In the genomic region with DNA sequence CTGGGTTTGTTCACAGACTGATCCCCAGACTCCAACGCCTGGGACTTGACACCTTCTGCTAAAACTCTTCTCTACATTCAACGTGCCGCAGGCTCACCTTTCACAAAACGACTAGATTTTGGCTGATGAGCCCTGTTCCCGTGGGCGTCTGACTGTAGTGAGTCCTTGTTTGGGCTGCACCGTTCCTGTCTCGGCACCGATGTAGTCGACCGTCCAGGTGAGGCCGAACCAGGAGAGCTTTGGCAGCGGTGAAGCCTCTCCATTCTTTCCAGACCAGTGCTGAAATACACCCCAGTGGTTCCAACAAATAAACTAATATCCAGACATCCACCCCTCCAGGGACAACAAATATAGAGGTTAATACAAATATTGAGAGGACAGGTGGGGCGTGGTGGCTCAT, we compare ENCODE assay signal across 21 cellular contexts. TPM values are rescaled to one million over a fixed set of nuclear protein-coding genes. Genes with fewer than 3 reads are reported as not detected.
A peak's percentile ranks its signal among the peaks of the same experiment; 100 is the strongest.
DNase-seq lines count a peak whose midpoint lies in the region; FAIRE-seq and TF ChIP-seq lines count a peak whose summit lies in the region.
"Had no signal": no experiment of that assay in that cellular context is flagged by ENCODE, and none has a peak within 500 bp of the region (broad histone marks: within the 10 kb centered on the region; RNA-seq: fewer than 3 reads in every experiment).

No MANE protein-coding gene starts in this region.

- no peak overlapping the region for H4K5ac ChIP-seq in H9 (ENCODE audit: insufficient read length, low read depth, low read length)

- no peak overlapping the region for H3K4me3 Mint-ChIP-seq in H9
- H3K4me3 Mint-ChIP-seq: CD14-positive monocyte; CD4-positive, alpha-beta memory T cell; CD4-positive, CD25-positive, alpha-beta regulatory T cell; CD8-positive, alpha-beta memory T cell had no signal

- H3K23ac ChIP-seq in H9 (ENCODE audit: insufficient read length, low read depth, low read length): no peak overlapping the region

- H3K27ac ChIP-seq in H9 (ENCODE audit: insufficient read length, low read depth, low read length): no peak overlapping the region
- no peak overlapping the region for H3K27ac ChIP-seq in osteoblast (ENCODE audit: low read depth, low read length)
- no peak overlapping the region for H3K27ac ChIP-seq in right atrium auricular region
- H3K27ac ChIP-seq: BLaER1 had no signal

- H3K56ac ChIP-seq in H9 (ENCODE audit: insufficient read length, low read depth, low read length): no peak overlapping the region

- H3K4ac ChIP-seq in H9 (ENCODE audit: low read depth, low read length): no peak overlapping the region

- peak overlapping the region in 1 of 3 experiments; percentile 25; a peak in 2 of 7 replicates for H3K27ac Mint-ChIP-seq in H9
- H3K27ac Mint-ChIP-seq: CD14-positive monocyte; CD4-positive, alpha-beta memory T cell; CD4-positive, CD25-positive, alpha-beta regulatory T cell; CD8-positive, alpha-beta memory T cell had no signal

- no peak overlapping the region for H4K91ac ChIP-seq in H9 (ENCODE audit: insufficient read length, low read depth, low read length)

- DNase-seq in H9 (no peak), osteoblast (ENCODE audit: insufficient read length, low spot score, missing footprints) (no peak), right atrium auricular region (ENCODE audit: low spot score) (no peak), NCI-H510A treated with DMSO at 0.1 percent for 48 hours (lab: John Stamatoyannopoulos, UW) (no peak), D721Med (ENCODE audit: insufficient read length, low spot score) (no peak)
- DNase-seq: 8988T; ACHN; BE2C; C1 segment of cervical spinal cord; CD4-positive, alpha-beta memory T cell; CD4-positive, CD25-positive, alpha-beta regulatory T cell; CD8-positive, alpha-beta memory T cell; COR-L47; DMS79 treated with DMSO at 0.1 percent for 48 hours; GF-D8 had no signal

- no CpG with 5 or more reads among the region's 14 CpGs for WGBS in H9 (ENCODE audit: extremely low coverage, insufficient read length, low lambda C conversion rate)

- no peak for FAIRE-seq in D721Med (lab: Jason Lieb, UNC)
- FAIRE-seq: A204.1, G401.6, GM12891, GM19239 had no signal

- H2BK120ac ChIP-seq in H9 (ENCODE audit: low read depth, low read length, poor library complexity, severe bottlenecking): no peak overlapping the region

- H3K36me3 ChIP-seq in osteoblast (ENCODE audit: insufficient read depth, low read length): no peaks in the 10 kb centered on the region
- no peaks in the 10 kb centered on the region for H3K36me3 ChIP-seq in right atrium auricular region
- H3K36me3 ChIP-seq: BE2C, BLaER1 had no signal

- H4K20me1 ChIP-seq in H9 (ENCODE audit: control insufficient read depth, insufficient read depth, insufficient read length) (no peaks in the 10 kb centered on the region), osteoblast (ENCODE audit: insufficient read depth, low read length) (no peaks in the 10 kb centered on the region)
- H4K20me1 ChIP-seq: BLaER1 had no signal

- H3K79me1 ChIP-seq in H9 (ENCODE audit: insufficient read depth, low read depth, low read length, poor library complexity, severe bottlenecking): no peaks in the 10 kb centered on the region

- H3K79me2 ChIP-seq in H9 (ENCODE audit: insufficient read depth, low read length) (no peaks in the 10 kb centered on the region), osteoblast (ENCODE audit: insufficient read depth, low read length) (no peaks in the 10 kb centered on the region)

- no peak overlapping the region for H3K14ac ChIP-seq in H9 (ENCODE audit: insufficient read depth, low read length)

- H3K4me3 ChIP-seq in osteoblast (ENCODE audit: insufficient read depth, low read length): no peak overlapping the region
- H3K4me3 ChIP-seq in right atrium auricular region: no peak overlapping the region
- H3K4me3 ChIP-seq: BLaER1 had no signal

- H3K27me3 ChIP-seq in H9 (ENCODE audit: insufficient read depth, low read length) (no peaks in the 10 kb centered on the region), osteoblast (ENCODE audit: insufficient read depth, low read length) (no peaks in the 10 kb centered on the region), right atrium auricular region (no peaks in the 10 kb centered on the region)
- H3K27me3 ChIP-seq: BE2C, BLaER1 had no signal

- peaks cover 31 to 34% of the 10 kb centered on the region in 2 experiments for H3K4me1 Mint-ChIP-seq in H9
- H3K4me1 Mint-ChIP-seq: CD14-positive monocyte; CD4-positive, alpha-beta memory T cell; CD4-positive, CD25-positive, alpha-beta regulatory T cell; CD8-positive, alpha-beta memory T cell had no signal

- H3T11ph ChIP-seq in H9 (ENCODE audit: low read length): no peak overlapping the region

- H2BK15ac ChIP-seq in H9 (ENCODE audit: low read depth, low read length): no peak overlapping the region

- H3K9ac ChIP-seq in H9 (ENCODE audit: extremely low read depth, insufficient read length, low read length): no peak overlapping the region
- H3K9ac ChIP-seq: BLaER1 had no signal

- H2AK5ac ChIP-seq in H9 (ENCODE audit: insufficient read length, low read length): no peak overlapping the region

- H3K9me3 ChIP-seq in H9 (ENCODE audit: control insufficient read depth, low read depth, low read length) (no peaks in the 10 kb centered on the region), osteoblast (ENCODE audit: low read depth, low read length) (no peaks in the 10 kb centered on the region), right atrium auricular region (no peaks in the 10 kb centered on the region)
- H3K9me3 ChIP-seq: BE2C had no signal

- H2BK12ac ChIP-seq in H9 (ENCODE audit: insufficient read length, low read depth, low read length): no peak overlapping the region

- H2BK20ac ChIP-seq in H9 (ENCODE audit: low read depth, low read length, poor library complexity, severe bottlenecking): peak overlapping the region; percentile 29

- TF ChIP-seq CTCF in H9 (conservative IDR thresholded peaks at IDR 0.05) (no peak), osteoblast (IDR thresholded peaks at IDR 0.05; ENCODE audit: extremely low read depth, low read depth, low read length) (no peak), right atrium auricular region (IDR thresholded peaks at IDR 0.05) (no peak), D721Med (IDR thresholded peaks at IDR 0.05; ENCODE audit: insufficient read depth, missing control alignments) (no peak)

- no peak overlapping the region for H4K8ac ChIP-seq in H9 (replicated peaks; ENCODE audit: insufficient read length, low read depth, low read length)

- H3K9me3 Mint-ChIP-seq in H9: peaks cover 20 to 21% of the 10 kb centered on the region in 2 experiments

- peaks cover 2% of the 10 kb centered on the region for H3K27me3 Mint-ChIP-seq in H9 (ENCODE audit: low read depth)

- H3K36me3 Mint-ChIP-seq in H9 (ENCODE audit: insufficient read depth in 1 of 3, low read depth in 3 of 3): peaks cover 9 to 29% (median 24%) of the 10 kb centered on the region in 3 experiments
- H3K36me3 Mint-ChIP-seq: CD14-positive monocyte; CD4-positive, alpha-beta memory T cell; CD4-positive, CD25-positive, alpha-beta regulatory T cell; CD8-positive, alpha-beta memory T cell had no signal

- no peak overlapping the region for H2BK5ac ChIP-seq in H9 (ENCODE audit: insufficient read length, low read length)

- H2AFZ ChIP-seq in H9 (ENCODE audit: low read length): no peak overlapping the region
- H2AFZ ChIP-seq in osteoblast (ENCODE audit: low read length): peak overlapping the region; percentile 14

- H3K4me1 ChIP-seq in H9 (ENCODE audit: insufficient read depth, low read length) (peaks cover 2% of the 10 kb centered on the region; the same call in 1 of the 2 replicates), osteoblast (ENCODE audit: insufficient read depth, low read length) (peaks cover 9% of the 10 kb centered on the region), right atrium auricular region (peaks cover 0 to 22% of the 10 kb centered on the region in 2 donors)

- no peaks in the 10 kb centered on the region for H3K23me2 ChIP-seq in H9 (ENCODE audit: insufficient read length, low read depth, low read length, poor library complexity, severe bottlenecking)

- H3K4me2 ChIP-seq in H9 (ENCODE audit: insufficient read depth, insufficient read length, low read length) (no peak overlapping the region), osteoblast (ENCODE audit: insufficient read depth, low read length) (no peak overlapping the region)
- H3K4me2 ChIP-seq: BLaER1 had no signal

- H3K18ac ChIP-seq in H9 (ENCODE audit: insufficient read length, low read depth, low read length): no peak overlapping the region

RNA-seq across cellular contexts. Expression of a gene that starts 45.0 kb away (rescaled TPM):
- total RNA-seq in H9 (2021) (0.92 and 0.97 TPM in 2 replicates), osteoblast (8.0 and 8.8 TPM in 2 replicates), right atrium auricular region (1 to 10 TPM; 3.0 to 3.5 TPM)
